Comparison of ENCODE assay signal across 14 cellular contexts in the genomic region with DNA sequence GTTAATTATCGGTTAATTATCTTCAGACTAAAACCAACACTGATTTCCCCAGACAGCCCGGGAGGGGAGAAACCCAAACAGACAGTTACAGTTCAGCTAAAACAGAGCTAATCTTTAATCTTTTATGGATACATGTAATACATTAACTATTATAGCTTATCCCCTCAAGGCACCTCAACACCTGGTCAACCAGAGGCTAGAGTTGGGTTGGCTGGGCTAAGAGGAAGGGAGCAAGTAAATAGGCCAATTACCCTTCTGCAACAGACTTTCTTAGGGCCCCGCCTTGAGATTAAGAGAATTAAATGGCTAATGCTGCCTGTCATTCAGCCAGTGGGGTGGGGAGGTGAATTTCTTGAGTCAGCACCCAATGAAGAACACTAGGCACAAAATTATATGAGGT. TPM values are rescaled to one million over a fixed set of nuclear protein-coding genes. Genes with fewer than 3 reads are reported as not detected.
DNase-seq lines count a peak whose midpoint lies in the region; ATAC-seq and TF ChIP-seq lines count a peak whose summit lies in the region.
"Had no signal": no experiment of that assay in that cellular context is flagged by ENCODE, and none has a peak within 500 bp of the region (broad histone marks: within the 10 kb centered on the region; RNA-seq: fewer than 3 reads in every experiment).

No MANE protein-coding gene starts in this region.

- no peak for TF ChIP-seq EP300 in Ishikawa (IDR thresholded peaks at IDR 0.05; ENCODE audit: borderline replicate concordance)

- no peaks in the 10 kb centered on the region for H3K36me3 Mint-ChIP-seq in activated CD8-positive, alpha-beta T cell treated with anti-CD3 and anti-CD28 coated beads for 36 hours (ENCODE audit: low read depth)
- H3K36me3 Mint-ChIP-seq: stimulated activated effector memory CD8-positive, alpha-beta T cell treated with anti-CD3 and anti-CD28 coated beads, Interleukin-12 subunit alpha, Interleukin-12 subunit beta, amount 100 ng/mL, for 72 hours; T-cell had no signal

- no peaks in the 10 kb centered on the region for H3K9me3 Mint-ChIP-seq in activated CD8-positive, alpha-beta T cell treated with anti-CD3 and anti-CD28 coated beads for 36 hours
- H3K9me3 Mint-ChIP-seq: stimulated activated effector memory CD8-positive, alpha-beta T cell treated with anti-CD3 and anti-CD28 coated beads, Interleukin-12 subunit alpha, Interleukin-12 subunit beta, amount 100 ng/mL, for 72 hours; T-cell had no signal

- intact Hi-C loops in activated CD8-positive, alpha-beta T cell treated with anti-CD3 and anti-CD28 coated beads for 36 hours (cut with micrococcal nuclease) = no loop called here

- no peak overlapping the region for H3K27ac Mint-ChIP-seq in activated CD8-positive, alpha-beta T cell treated with anti-CD3 and anti-CD28 coated beads for 36 hours
- H3K27ac Mint-ChIP-seq: stimulated activated effector memory CD8-positive, alpha-beta T cell treated with anti-CD3 and anti-CD28 coated beads, Interleukin-12 subunit alpha, Interleukin-12 subunit beta, amount 100 ng/mL, for 72 hours; T-cell had no signal

- H3K4me3 Mint-ChIP-seq in activated CD8-positive, alpha-beta T cell treated with anti-CD3 and anti-CD28 coated beads for 36 hours = no peak overlapping the region
- H3K4me3 Mint-ChIP-seq: stimulated activated effector memory CD8-positive, alpha-beta T cell treated with anti-CD3 and anti-CD28 coated beads, Interleukin-12 subunit alpha, Interleukin-12 subunit beta, amount 100 ng/mL, for 72 hours; T-cell had no signal

- peak; percentile 52 for ATAC-seq in GM21381 (IDR thresholded peaks at IDR 0.05; ENCODE audit: unreplicated experiment)
- no peak for ATAC-seq in activated CD8-positive, alpha-beta T cell treated with anti-CD3 and anti-CD28 coated beads for 36 hours
- ATAC-seq: stimulated activated effector memory CD8-positive, alpha-beta T cell treated with anti-CD3 and anti-CD28 coated beads, Interleukin-12 subunit alpha, Interleukin-12 subunit beta, amount 100 ng/mL, for 72 hours; T-cell had no signal

- no peak for TF ChIP-seq RAD21 in Ishikawa (IDR thresholded peaks at IDR 0.05; ENCODE audit: low read depth)

- in situ Hi-C loops in ACHN (cut with HindIII; ENCODE audit: low pct_ligation_motif_present, low pct_unique_long_range_greater_than_20kb, low sequenced_read_pairs) = no loop called here

- no peak for TF ChIP-seq CTCF in activated CD8-positive, alpha-beta T cell treated with anti-CD3 and anti-CD28 coated beads for 36 hours (IDR thresholded peaks at IDR 0.05)

- peaks cover 2% of the 10 kb centered on the region for H3K4me1 Mint-ChIP-seq in activated CD8-positive, alpha-beta T cell treated with anti-CD3 and anti-CD28 coated beads for 36 hours (ENCODE audit: low read depth)
- H3K4me1 Mint-ChIP-seq: stimulated activated effector memory CD8-positive, alpha-beta T cell treated with anti-CD3 and anti-CD28 coated beads, Interleukin-12 subunit alpha, Interleukin-12 subunit beta, amount 100 ng/mL, for 72 hours had no signal

- peaks cover 3% of the 10 kb centered on the region for H3K27me3 Mint-ChIP-seq in activated CD8-positive, alpha-beta T cell treated with anti-CD3 and anti-CD28 coated beads for 36 hours

- DNase-seq in ACHN = peak; percentile 86
- peak; percentile 82 for DNase-seq in glomerular visceral epithelial cell (ENCODE audit: extremely low spot score)
- DNase-seq in 8988T = no peak
- no peak for DNase-seq in activated CD8-positive, alpha-beta T cell treated with anti-CD3 and anti-CD28 coated beads for 36 hours
- no peak for DNase-seq in NCI-H2227 treated with DMSO at 0.1 percent for 48 hours (lab: John Stamatoyannopoulos, UW)
- no peak for DNase-seq in stimulated activated CD4-positive, alpha-beta T cell treated with anti-CD3 and anti-CD28 coated beads, Interleukin-12 subunit alpha, Interleukin-12 subunit beta, amount 100 ng/mL, for 4 hours
- DNase-seq: activated gamma-delta T cell treated with Interleukin-2 at 50 U/mL for 16 hours; hypothalamus; NCI-H1930; stimulated activated CD4-positive, alpha-beta T cell treated with anti-CD3 and anti-CD28 coated beads, Interleukin-2, amount 100 ng/mL, for 24 hours; T-cell had no signal

- POLR2A ChIA-PET in activated CD8-positive, alpha-beta T cell treated with anti-CD3 and anti-CD28 coated beads for 36 hours (lab: Charles Lee) = no interaction called here

- CTCF ChIA-PET in activated CD8-positive, alpha-beta T cell treated with anti-CD3 and anti-CD28 coated beads for 36 hours (lab: Charles Lee) = interaction anchor here (0.9 kb wide), 1 partner anchor 74 kb away, joined by 3 read pairs; no protein-coding TSS in a partner anchor

TF ChIP-seq in Ishikawa, 13 proteins besides CTCF, POLR2A, EP300 and RAD21:
- no peak for TF ChIP-seq TCF12 (IDR thresholded peaks at IDR 0.05; ENCODE audit: low read depth)
- no peak for TF ChIP-seq EGR1 (IDR thresholded peaks at IDR 0.05)
- TF ChIP-seq YY1 (IDR thresholded peaks at IDR 0.05; ENCODE audit: low read depth) = no peak
- no peak for TF ChIP-seq ZBTB7A (IDR thresholded peaks at IDR 0.05; ENCODE audit: low read depth)
- TF ChIP-seq TAF1 (IDR thresholded peaks at IDR 0.05; ENCODE audit: low read depth) = no peak
- TF ChIP-seq, protein P1, sequence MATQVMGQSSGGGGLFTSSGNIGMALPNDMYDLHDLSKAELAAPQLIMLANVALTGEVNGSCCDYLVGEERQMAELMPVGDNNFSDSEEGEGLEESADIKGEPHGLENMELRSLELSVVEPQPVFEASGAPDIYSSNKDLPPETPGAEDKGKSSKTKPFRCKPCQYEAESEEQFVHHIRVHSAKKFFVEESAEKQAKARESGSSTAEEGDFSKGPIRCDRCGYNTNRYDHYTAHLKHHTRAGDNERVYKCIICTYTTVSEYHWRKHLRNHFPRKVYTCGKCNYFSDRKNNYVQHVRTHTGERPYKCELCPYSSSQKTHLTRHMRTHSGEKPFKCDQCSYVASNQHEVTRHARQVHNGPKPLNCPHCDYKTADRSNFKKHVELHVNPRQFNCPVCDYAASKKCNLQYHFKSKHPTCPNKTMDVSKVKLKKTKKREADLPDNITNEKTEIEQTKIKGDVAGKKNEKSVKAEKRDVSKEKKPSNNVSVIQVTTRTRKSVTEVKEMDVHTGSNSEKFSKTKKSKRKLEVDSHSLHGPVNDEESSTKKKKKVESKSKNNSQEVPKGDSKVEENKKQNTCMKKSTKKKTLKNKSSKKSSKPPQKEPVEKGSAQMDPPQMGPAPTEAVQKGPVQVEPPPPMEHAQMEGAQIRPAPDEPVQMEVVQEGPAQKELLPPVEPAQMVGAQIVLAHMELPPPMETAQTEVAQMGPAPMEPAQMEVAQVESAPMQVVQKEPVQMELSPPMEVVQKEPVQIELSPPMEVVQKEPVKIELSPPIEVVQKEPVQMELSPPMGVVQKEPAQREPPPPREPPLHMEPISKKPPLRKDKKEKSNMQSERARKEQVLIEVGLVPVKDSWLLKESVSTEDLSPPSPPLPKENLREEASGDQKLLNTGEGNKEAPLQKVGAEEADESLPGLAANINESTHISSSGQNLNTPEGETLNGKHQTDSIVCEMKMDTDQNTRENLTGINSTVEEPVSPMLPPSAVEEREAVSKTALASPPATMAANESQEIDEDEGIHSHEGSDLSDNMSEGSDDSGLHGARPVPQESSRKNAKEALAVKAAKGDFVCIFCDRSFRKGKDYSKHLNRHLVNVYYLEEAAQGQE (IDR thresholded peaks at IDR 0.05; ENCODE audit: low read depth) = 0 out of 2 replicates have a peak, but pooled peaks have one; percentile 31
- no peak for TF ChIP-seq CEBPB (IDR thresholded peaks at IDR 0.05)
- TF ChIP-seq FOXM1 (IDR thresholded peaks at IDR 0.05; ENCODE audit: borderline replicate concordance, low read depth) = no peak
TF ChIP-seq in Ishikawa: peak in this region for 1.

RNA-seq across cellular contexts. Expression of a gene that starts 6.6 kb away (rescaled TPM):
- 10 to 100 TPM; 14.9 to 18.9 TPM for total RNA-seq in activated CD8-positive, alpha-beta T cell treated with anti-CD3 and anti-CD28 coated beads for 36 hours

RNA-seq across cellular contexts. Expression of a gene that starts 47.3 kb away (rescaled TPM):
- total RNA-seq in activated CD8-positive, alpha-beta T cell treated with anti-CD3 and anti-CD28 coated beads for 36 hours = 10 to 100 TPM; 20.3 to 20.9 TPM

Comparison
In these comparisons a context has a peak if more than half of its experiments do, and no peak if none do; other contexts are left out.
1. DNase-seq: peak in ACHN (single experiment) and glomerular visceral epithelial cell (single experiment); none in 8988T (single experiment), activated CD8-positive, alpha-beta T cell treated with anti-CD3 and anti-CD28 coated beads for 36 hours (single experiment), NCI-H2227 treated with DMSO at 0.1 percent for 48 hours (single experiment) and stimulated activated CD4-positive, alpha-beta T cell treated with anti-CD3 and anti-CD28 coated beads, Interleukin-12 subunit alpha, Interleukin-12 subunit beta, amount 100 ng/mL, for 4 hours (single experiment).